ENCODE assay signal across 9 cellular contexts in the genomic region with DNA sequence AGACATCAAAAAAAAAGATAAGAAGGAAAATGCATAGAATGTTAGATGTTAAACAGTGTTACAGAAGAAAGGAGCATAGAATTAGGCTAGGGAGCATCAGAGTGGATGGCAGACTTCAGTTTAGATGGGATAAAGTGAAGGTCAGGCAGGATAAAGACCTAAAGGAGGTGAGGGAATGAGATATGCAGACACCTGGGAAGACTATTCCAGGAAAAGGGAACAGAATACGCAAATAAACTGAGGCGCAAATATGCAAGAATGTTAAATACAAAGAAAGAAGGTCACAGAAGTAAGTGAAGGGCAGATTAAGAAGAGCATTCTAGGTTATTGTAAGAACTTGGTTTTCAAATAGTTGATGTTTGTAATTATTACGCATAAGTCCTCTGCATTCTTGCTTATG.
"Had no signal": no experiment of that assay in that cellular context is flagged by ENCODE, and none has a peak within 500 bp of the region (broad histone marks: within the 10 kb centered on the region; RNA-seq: fewer than 3 reads in every experiment).

No MANE protein-coding gene starts in this region.

- H3K4me1 Mint-ChIP-seq: IgD-negative memory B cell had no signal

- ATAC-seq: HCT116, HepG2 had no signal

- H3K27me3 Mint-ChIP-seq: IgD-negative memory B cell had no signal

- H3K9ac ChIP-seq: GM23248 had no signal

- H3K4me3 ChIP-seq: GM23248, HAP-1 had no signal

- H2AFZ ChIP-seq: GM23248 had no signal

- H3K36me3 ChIP-seq: HAP-1 had no signal

- H3K27ac ChIP-seq: GM23248, HL-60 had no signal

- H3K9me3 ChIP-seq: HAP-1 had no signal

- H3K4me3 Mint-ChIP-seq: HFFc6, IgD-negative memory B cell had no signal

- H3K27ac Mint-ChIP-seq: HFFc6 had no signal

- FAIRE-seq: HepG2 had no signal

- H3K4me1 ChIP-seq: HAP-1 had no signal

- DNase-seq: GM23248, H7, HFFc6, KBM-7 had no signal
